In the genomic region with DNA sequence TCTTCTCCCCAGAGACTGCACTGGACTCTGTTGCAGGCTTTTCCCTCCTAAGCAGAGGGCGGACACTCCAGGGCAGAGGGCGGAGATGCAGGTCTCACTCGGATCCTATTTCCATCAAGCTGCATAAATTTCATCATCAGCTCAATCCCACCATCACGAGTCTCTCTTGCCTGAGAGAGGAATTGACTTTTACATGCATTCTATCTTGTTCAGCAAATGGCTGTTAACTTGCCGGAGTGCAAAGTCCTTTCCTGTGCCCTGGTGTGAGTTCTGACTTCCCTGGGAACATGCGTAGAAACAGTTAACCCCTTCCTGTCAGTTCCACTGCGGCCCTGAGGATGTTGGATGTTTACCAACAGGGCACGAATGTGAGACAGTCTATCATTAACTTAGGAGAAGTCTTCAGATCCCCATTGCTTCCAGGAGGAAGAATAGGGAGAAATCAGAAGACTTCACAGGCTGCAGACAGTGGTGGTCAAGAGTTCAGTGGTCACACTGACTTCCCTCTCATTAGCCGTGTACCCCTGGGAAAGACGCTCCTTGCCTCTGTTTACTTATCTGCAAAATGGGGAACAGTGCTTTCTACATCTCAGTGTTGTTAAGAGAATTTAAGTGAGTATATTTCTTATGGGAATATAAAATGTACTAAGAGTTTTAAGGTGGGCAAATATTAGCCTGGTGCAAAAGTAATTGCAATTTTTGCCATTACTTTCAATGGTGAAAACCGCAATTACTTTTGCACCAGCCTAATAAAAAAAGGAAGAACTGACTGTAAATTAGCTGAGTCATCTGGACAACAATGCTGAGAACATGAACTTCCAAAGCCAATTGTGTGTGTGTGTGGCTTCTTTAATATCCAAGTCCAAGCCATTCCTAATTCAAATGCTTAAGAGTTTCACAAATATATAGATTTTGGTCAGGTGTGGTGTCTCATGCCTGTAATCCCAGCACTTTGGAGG, we compare ENCODE assay signal across 14 cellular contexts.
DNase-seq lines count a peak whose midpoint lies in the region; ATAC-seq and TF ChIP-seq lines count a peak whose summit lies in the region.
"Had no signal": no experiment of that assay in that cellular context is flagged by ENCODE, and none has a peak within 500 bp of the region (broad histone marks: within the 10 kb centered on the region; RNA-seq: fewer than 3 reads in every experiment).

No MANE protein-coding gene starts in this region.

- 17 to 23% methylated on average over 11 of the region's 11 CpGs for WGBS in GM23248 (ENCODE audit: low coverage in 1 of 2, low lambda C conversion rate in 2 of 2, missing lambda C conversion rate in 2 of 2), 2 experiments
- WGBS in endodermal cell (ENCODE audit: insufficient coverage in 1 of 2, insufficient read length in 1 of 2), 2 experiments, result 41 to 57% methylated on average over 6 to 11 of the region's 11 CpGs

- no peak overlapping the region for H3K27ac ChIP-seq in GM23248
- no peak overlapping the region for H3K27ac ChIP-seq in endodermal cell (ENCODE audit: low read depth, low read length)
- H3K27ac ChIP-seq: Peyer's patch had no signal

- H3K9me3 ChIP-seq in GM23248 (ENCODE audit: low read depth) (no peaks in the 10 kb centered on the region), endodermal cell (ENCODE audit: control insufficient read depth, low read length) (no peaks in the 10 kb centered on the region), mucosa of descending colon (no peaks in the 10 kb centered on the region)
- H3K9me3 ChIP-seq: Peyer's patch had no signal

- peak; percentile 48 for ATAC-seq in mucosa of descending colon
- ATAC-seq in HG02884 (IDR thresholded peaks at IDR 0.05; ENCODE audit: unreplicated experiment), result no peak
- no peak for ATAC-seq in naive thymus-derived CD8-positive, alpha-beta T cell
- no peak for ATAC-seq in GM19328 (IDR thresholded peaks at IDR 0.05; ENCODE audit: unreplicated experiment)
- no peak for ATAC-seq in GM18858 (IDR thresholded peaks at IDR 0.05; ENCODE audit: unreplicated experiment)

- no peaks in the 10 kb centered on the region for H4K20me1 ChIP-seq in GM23248 (ENCODE audit: insufficient read depth)

- no peaks in the 10 kb centered on the region for H3K27me3 Mint-ChIP-seq in endodermal cell (ENCODE audit: insufficient read depth)
- H3K27me3 Mint-ChIP-seq in naive thymus-derived CD8-positive, alpha-beta T cell, result peaks cover 0 to 30% (median 10%) of the 10 kb centered on the region in 5 donors
- H3K27me3 Mint-ChIP-seq: dendritic cell treated with granulocyte-macrophage colony-stimulating factor and Interleukin-4, amounts not matched to agents 40 ng/mL and 50 ng/mL, for 4 days had no signal

- no peak for TF ChIP-seq POLR2A in NB4 (IDR thresholded peaks at IDR 0.05; ENCODE audit: extremely low read depth, insufficient read length)

- H3K4me1 Mint-ChIP-seq in endodermal cell, result peaks cover 13% of the 10 kb centered on the region
- peaks cover 0 to 2% (median 0%) of the 10 kb centered on the region in 4 donors for H3K4me1 Mint-ChIP-seq in naive thymus-derived CD8-positive, alpha-beta T cell

- TF ChIP-seq CTCF in NB4 (IDR thresholded peaks at IDR 0.05; ENCODE audit: low read depth, low read length) (no peak), endodermal cell (conservative IDR thresholded peaks at IDR 0.05) (no peak), mucosa of descending colon (IDR thresholded peaks at IDR 0.05) (no peak)

- H3K36me3 ChIP-seq in GM23248 (ENCODE audit: low read depth) (no peaks in the 10 kb centered on the region), endodermal cell (ENCODE audit: control insufficient read depth, insufficient read depth, low read length) (no peaks in the 10 kb centered on the region), mucosa of descending colon (ENCODE audit: low read depth) (no peaks in the 10 kb centered on the region)
- H3K36me3 ChIP-seq: Peyer's patch had no signal

- no peaks in the 10 kb centered on the region for H3K36me3 Mint-ChIP-seq in endodermal cell (ENCODE audit: low read depth)
- H3K36me3 Mint-ChIP-seq in naive thymus-derived CD8-positive, alpha-beta T cell, result no peaks in the 10 kb centered on the region

- H3F3A ChIP-seq in GM23248 (ENCODE audit: insufficient read depth), result no peaks in the 10 kb centered on the region

- H3K27me3 ChIP-seq in GM23248 (replicated peaks; ENCODE audit: insufficient read depth) (no peaks in the 10 kb centered on the region), endodermal cell (ENCODE audit: control insufficient read depth, insufficient read depth, low read length, poor library complexity, severe bottlenecking) (no peaks in the 10 kb centered on the region)
- H3K27me3 ChIP-seq: Peyer's patch had no signal

- H3K4me1 ChIP-seq in GM23248 (ENCODE audit: insufficient read depth), result no peaks in the 10 kb centered on the region
- H3K4me1 ChIP-seq in endodermal cell (ENCODE audit: control insufficient read depth, insufficient read depth, low read length), result no peaks in the 10 kb centered on the region
- no peaks in the 10 kb centered on the region for H3K4me1 ChIP-seq in mucosa of descending colon (ENCODE audit: low read depth)
- H3K4me1 ChIP-seq: Peyer's patch had no signal

- no peak overlapping the region for H3K4me2 ChIP-seq in GM23248 (ENCODE audit: unreplicated experiment)

- DNase-seq in GM23248 (peak; percentile 7), NB4 (ENCODE audit: low read depth) (peak; percentile 3), endodermal cell (peak; percentile 66), mucosa of descending colon (peak in 1 of 3 donors; percentile 2)
- DNase-seq in naive thymus-derived CD8-positive, alpha-beta T cell, result no peak
- DNase-seq: glutamatergic neuron, HCEC 1CT, KG1, NCI-H2107, Peyer's patch had no signal

- H3K9ac ChIP-seq in GM23248 (no peak overlapping the region), endodermal cell (ENCODE audit: extremely low read depth, low read length, poor library complexity, severe bottlenecking) (no peak overlapping the region)

- no peak overlapping the region for H2AFZ ChIP-seq in GM23248

- POLR2A ChIA-PET in naive thymus-derived CD8-positive, alpha-beta T cell (lab: Charles Lee), result no interaction called here

- H3K9me2 ChIP-seq in GM23248 (ENCODE audit: insufficient read depth), result no peaks in the 10 kb centered on the region

- no peaks in the 10 kb centered on the region for H3K79me2 ChIP-seq in GM23248 (ENCODE audit: insufficient read depth)

- in situ Hi-C loops in GM23248 (cut with MboI), result no loop called here

- peaks cover 14% of the 10 kb centered on the region for H3K9me3 Mint-ChIP-seq in endodermal cell
- no peaks in the 10 kb centered on the region for H3K9me3 Mint-ChIP-seq in naive thymus-derived CD8-positive, alpha-beta T cell
- H3K9me3 Mint-ChIP-seq: dendritic cell treated with granulocyte-macrophage colony-stimulating factor and Interleukin-4, amounts not matched to agents 40 ng/mL and 50 ng/mL, for 4 days had no signal

- no peak overlapping the region for H3K27ac Mint-ChIP-seq in endodermal cell
- no peak overlapping the region for H3K27ac Mint-ChIP-seq in naive thymus-derived CD8-positive, alpha-beta T cell
- H3K27ac Mint-ChIP-seq: dendritic cell treated with granulocyte-macrophage colony-stimulating factor and Interleukin-4, amounts not matched to agents 40 ng/mL and 50 ng/mL, for 4 days had no signal

- H3K4me3 Mint-ChIP-seq in endodermal cell, result peak overlapping the region; percentile 36
- no peak overlapping the region for H3K4me3 Mint-ChIP-seq in naive thymus-derived CD8-positive, alpha-beta T cell
- H3K4me3 Mint-ChIP-seq: dendritic cell treated with granulocyte-macrophage colony-stimulating factor and Interleukin-4, amounts not matched to agents 40 ng/mL and 50 ng/mL, for 4 days had no signal

- intact Hi-C loops in mucosa of descending colon (cut with DNase I, micrococcal nuclease), result no loop called here

- H3K4me3 ChIP-seq in GM23248 (no peak overlapping the region), NB4 (ENCODE audit: low read depth, low read length) (no peak overlapping the region), endodermal cell (ENCODE audit: low read length) (no peak overlapping the region), mucosa of descending colon (no peak overlapping the region)
- H3K4me3 ChIP-seq: Peyer's patch had no signal

Comparison
In these comparisons a context has a peak if more than half of its experiments do, and no peak if none do; other contexts are left out.
1. DNase-seq: peak in GM23248 (single experiment), NB4 (single experiment) and endodermal cell (single experiment); none in naive thymus-derived CD8-positive, alpha-beta T cell (0 of 10).